Comparison of ENCODE assay signal across 8 cellular contexts in the genomic region with DNA sequence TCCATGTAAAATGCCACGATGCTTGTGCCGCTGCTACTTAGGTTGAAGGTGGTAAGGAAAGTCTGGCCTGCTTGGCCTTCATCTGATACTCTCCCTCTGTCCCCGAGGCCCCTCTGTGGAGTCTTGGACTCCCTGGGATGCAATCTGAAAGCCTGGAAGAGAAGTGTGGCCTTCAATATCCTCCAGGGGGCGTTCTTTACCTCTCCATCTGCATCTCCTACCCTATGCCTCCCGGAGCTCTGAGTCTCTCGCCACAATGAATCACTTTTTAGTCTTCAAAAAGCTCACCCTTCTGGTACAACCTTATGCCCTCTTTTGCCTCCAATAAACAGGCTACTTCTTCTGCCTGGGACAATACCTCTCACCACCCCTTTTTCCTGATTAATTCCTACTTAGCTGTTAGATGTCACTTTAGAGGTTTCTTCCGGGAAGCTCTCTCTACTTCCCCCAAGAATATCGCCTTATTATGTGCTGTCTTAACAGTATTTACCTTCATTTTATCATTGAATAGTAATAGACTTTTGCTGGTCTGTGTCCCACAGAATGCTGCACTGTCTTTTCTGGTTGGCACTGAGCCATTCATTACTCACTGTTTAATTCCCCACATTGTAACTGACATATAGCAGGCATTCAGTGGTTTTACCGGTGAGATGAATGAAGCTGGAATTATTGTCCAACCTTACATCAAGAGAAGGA. TPM values are rescaled to one million over a fixed set of nuclear protein-coding genes. Genes with fewer than 3 reads are reported as not detected.
DNase-seq lines count a peak whose midpoint lies in the region; ATAC-seq, FAIRE-seq and TF ChIP-seq lines count a peak whose summit lies in the region.

No MANE protein-coding gene starts in this region.

- peak; percentile 98 for ATAC-seq in activated T-helper 17 cell treated with anti-CD3 and anti-CD28 coated beads, Interleukin-2, amount 50 U/mL, for 72 hours (replicated peaks)
- no peak for ATAC-seq in HG02588 (IDR thresholded peaks at IDR 0.05; ENCODE audit: unreplicated experiment)

- H3K4me1 ChIP-seq in neutrophil (ENCODE audit: control insufficient read depth in 1 of 2, insufficient read depth in 1 of 2, low read depth in 1 of 2, low read length in 1 of 2), result no peaks in the 10 kb centered on the region

- TF ChIP-seq CTCF in GM12873 (IDR thresholded peaks at IDR 0.05; ENCODE audit: insufficient read depth, low read depth, low read length, missing control alignments) (peak; percentile 87), neutrophil (IDR thresholded peaks at IDR 0.05) (peak; percentile 54)

- H3K27me3 ChIP-seq in neutrophil, result peaks cover 6% of the 10 kb centered on the region

- H3K27ac ChIP-seq in neutrophil, result no peak overlapping the region

- peaks cover 7% of the 10 kb centered on the region for H3K4me1 Mint-ChIP-seq in activated T-helper 17 cell treated with anti-CD3 and anti-CD28 coated beads, Interleukin-2, amount 50 U/mL, for 72 hours

- peaks cover 16% of the 10 kb centered on the region for H3K27me3 Mint-ChIP-seq in activated T-helper 17 cell treated with anti-CD3 and anti-CD28 coated beads, Interleukin-2, amount 50 U/mL, for 72 hours

- H3K9me3 Mint-ChIP-seq in activated T-helper 17 cell treated with anti-CD3 and anti-CD28 coated beads, Interleukin-2, amount 50 U/mL, for 72 hours, result no peaks in the 10 kb centered on the region

- H3K36me3 ChIP-seq in neutrophil, result no peaks in the 10 kb centered on the region

- no peaks in the 10 kb centered on the region for H3K36me3 Mint-ChIP-seq in activated T-helper 17 cell treated with anti-CD3 and anti-CD28 coated beads, Interleukin-2, amount 50 U/mL, for 72 hours (ENCODE audit: low read depth)

- H3K4me3 Mint-ChIP-seq in activated T-helper 17 cell treated with anti-CD3 and anti-CD28 coated beads, Interleukin-2, amount 50 U/mL, for 72 hours, result no peak overlapping the region

- no peak overlapping the region for H3K4me3 ChIP-seq in neutrophil (ENCODE audit: low read depth in 1 of 2, low read length in 1 of 2)

- no peak for FAIRE-seq in HTR-8/SVneo (lab: Jason Lieb, UNC)

- no peaks in the 10 kb centered on the region for H3K9me3 ChIP-seq in neutrophil

- DNase-seq in A172 (ENCODE audit: low spot score) (peak; percentile 76), HTR-8/SVneo (ENCODE audit: insufficient read length, low spot score) (peak; percentile 75), OCI-M1 (lab: John Stamatoyannopoulos, UW) (peak; percentile 87), fibroblast of the conjunctiva (ENCODE audit: low read depth) (peak; percentile 38)

- H3K27ac Mint-ChIP-seq in activated T-helper 17 cell treated with anti-CD3 and anti-CD28 coated beads, Interleukin-2, amount 50 U/mL, for 72 hours, result no peak overlapping the region

RNA-seq across cellular contexts. Expression of gene ATG5, which starts 13.9 kb away (rescaled TPM):
- total RNA-seq in A172 (2014; rRNA removed; shearing (Covaris generic)), result 40.8 and 53.7 TPM in 2 replicates
- total RNA-seq in activated T-helper 17 cell treated with anti-CD3 and anti-CD28 coated beads, Interleukin-2, amount 50 U/mL, for 72 hours, result 10 to 100 TPM; 24.3 to 47.4 TPM

RNA-seq across cellular contexts. Expression of gene CRYBG1, which starts 21.0 kb away (rescaled TPM):
- total RNA-seq in A172 (2014; rRNA removed; shearing (Covaris generic)), result 24.9 and 45.2 TPM in 2 replicates
- 10 to 100 TPM; 30.6 to 36.4 TPM for total RNA-seq in activated T-helper 17 cell treated with anti-CD3 and anti-CD28 coated beads, Interleukin-2, amount 50 U/mL, for 72 hours
